ENCODE assay signal across 8 cellular contexts in the genomic region with DNA sequence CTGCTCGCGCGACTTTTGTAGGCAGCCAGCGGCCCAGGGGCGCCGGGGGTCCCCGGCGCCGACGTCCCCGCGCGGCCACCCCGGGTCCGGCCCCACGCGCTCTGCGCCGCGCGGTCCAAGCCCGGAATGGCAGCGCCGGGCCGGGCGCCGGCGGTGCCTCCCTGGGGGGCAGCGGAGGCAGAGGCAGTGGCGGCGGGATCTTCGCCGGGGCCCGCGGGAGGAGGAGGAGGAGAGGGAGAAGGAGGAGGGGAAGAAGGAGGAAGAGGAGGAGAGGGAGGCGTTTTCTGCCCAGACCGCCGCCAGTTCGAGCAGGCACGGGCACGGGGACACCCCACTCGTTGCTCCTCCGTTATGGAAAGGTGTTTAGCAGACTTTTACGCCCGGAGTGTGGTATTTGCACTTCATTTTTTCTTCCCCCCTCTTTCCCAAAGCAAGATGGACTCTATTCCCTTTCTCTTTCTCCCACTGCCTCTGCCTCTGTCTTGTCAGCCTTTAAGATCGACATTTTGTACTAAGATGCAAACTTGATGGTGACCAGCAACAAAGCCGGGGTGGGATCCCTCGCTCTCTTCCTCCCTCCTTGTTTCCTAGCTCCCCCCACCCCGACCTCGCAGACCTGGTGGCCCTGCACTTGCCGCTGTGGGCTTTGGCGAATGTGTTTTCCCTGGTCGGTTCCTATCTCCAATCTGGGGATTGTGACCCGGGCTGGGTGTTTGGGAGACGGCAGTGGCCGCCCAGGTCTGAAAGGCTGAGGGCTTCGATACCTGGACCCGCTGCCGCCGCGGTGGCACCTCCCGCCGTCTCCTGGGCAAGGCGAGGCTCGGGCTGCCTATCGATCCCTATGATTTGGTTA. TPM values are rescaled to one million over a fixed set of nuclear protein-coding genes. Genes with fewer than 3 reads are reported as not detected.
DNase-seq lines count a peak whose midpoint lies in the region; ATAC-seq and TF ChIP-seq lines count a peak whose summit lies in the region.

No MANE protein-coding gene starts in this region.

- ATAC-seq in Right ventricle myocardium superior (ENCODE audit: poor library complexity), result peak; percentile 7
- ATAC-seq in HG03135 (IDR thresholded peaks at IDR 0.05; ENCODE audit: unreplicated experiment), result no peak

- no peak for TF ChIP-seq CTCF in AG04450 (IDR thresholded peaks at IDR 0.05; ENCODE audit: low read depth, low read length)
- TF ChIP-seq CTCF in RWPE1 (conservative IDR thresholded peaks at IDR 0.05; ENCODE audit: low read depth), result no peak

- no peak overlapping the region for H3K27ac ChIP-seq in AG04450 (ENCODE audit: low read depth, low read length)
- peak overlapping the region; percentile 96 for H3K27ac ChIP-seq in RWPE1

- POLR2A ChIA-PET in AG04450 (lab: Yijun Ruan, JAX) (interaction anchor here (0.7 kb wide), 2 partner anchors 128 to 137 kb away, joined by 3 to 4 read pairs; no protein-coding TSS in a partner anchor), RWPE1 (lab: Yijun Ruan, JAX; ENCODE audit: low non-redundant PET) (interaction anchor here (0.6 to 0.7 kb wide), 2 partner anchors 20 to 261 kb away, joined by 3 read pairs; no protein-coding TSS in a partner anchor)

- DNase-seq in AG04450 (ENCODE audit: low read depth, low spot score), result no peak
- DNase-seq in GM19238 (ENCODE audit: insufficient read length, low spot score), result peak; percentile 2
- DNase-seq in RWPE1 (ENCODE audit: low spot score), result peak; percentile 10
- DNase-seq in Right ventricle myocardium superior, result peak; percentile 70
- peak in 45 of 56 donors; percentile 4 to 57 (median 30) for DNase-seq in nucleus accumbens (lab: John Stamatoyannopoulos, UW)
- no peak for DNase-seq in NCI-H1092 (lab: John Stamatoyannopoulos, UW)

- no peaks in the 10 kb centered on the region for H3K27me3 Mint-ChIP-seq in activated naive CD8-positive, alpha-beta T cell

- H3K27me3 ChIP-seq in AG04450 (ENCODE audit: control insufficient read depth, insufficient read depth, low read length), result no peaks in the 10 kb centered on the region

- intact Hi-C loops in Right ventricle myocardium superior (cut with DNase I), result no loop called here

- no peaks in the 10 kb centered on the region for H3K9me3 ChIP-seq in AG04450 (ENCODE audit: control insufficient read depth, insufficient read depth, low read length)

- H3K9me3 Mint-ChIP-seq in activated naive CD8-positive, alpha-beta T cell (ENCODE audit: low read depth), result no peaks in the 10 kb centered on the region

- peak overlapping the region; percentile 97 for H3K27ac Mint-ChIP-seq in activated naive CD8-positive, alpha-beta T cell

- peaks cover 40% of the 10 kb centered on the region for H3K4me1 Mint-ChIP-seq in activated naive CD8-positive, alpha-beta T cell (ENCODE audit: low read depth)

- H3K4me3 Mint-ChIP-seq in activated naive CD8-positive, alpha-beta T cell, result peak overlapping the region; percentile 99

- CTCF ChIA-PET in AG04450 (lab: Charles Lee), result interaction anchor here (0.6 to 1.9 kb wide), 6 partner anchors 39 to 289 kb away, joined by 3 to 8 read pairs (median 6); no protein-coding TSS in a partner anchor
- CTCF ChIA-PET in RWPE1 (lab: Yijun Ruan, JAX), result no interaction called here

- no peaks in the 10 kb centered on the region for H3K36me3 Mint-ChIP-seq in activated naive CD8-positive, alpha-beta T cell

- H3K4me3 ChIP-seq in AG04450 (ENCODE audit: low read depth, low read length), result peak overlapping the region; percentile 82

RNA-seq across cellular contexts. Expression of a gene that starts 2.6 kb away (rescaled TPM):
- 38.2 and 46.1 TPM in 2 replicates for polyA plus RNA-seq in AG04450 (2011; rRNA removed)
- polyA minus RNA-seq in AG04450 (2011; rRNA and poly(A)+ RNA removed), result 69.0 and 82.0 TPM in 2 replicates
- total RNA-seq in Right ventricle myocardium superior, result 31.7 TPM

Comparison
In these comparisons a context has a peak if more than half of its experiments do, and no peak if none do; other contexts are left out.
1. DNase-seq: peak in GM19238 (single experiment), RWPE1 (single experiment), Right ventricle myocardium superior (single experiment) and nucleus accumbens (45 of 56); none in AG04450 (single experiment) and NCI-H1092 (single experiment).